In the genomic region with DNA sequence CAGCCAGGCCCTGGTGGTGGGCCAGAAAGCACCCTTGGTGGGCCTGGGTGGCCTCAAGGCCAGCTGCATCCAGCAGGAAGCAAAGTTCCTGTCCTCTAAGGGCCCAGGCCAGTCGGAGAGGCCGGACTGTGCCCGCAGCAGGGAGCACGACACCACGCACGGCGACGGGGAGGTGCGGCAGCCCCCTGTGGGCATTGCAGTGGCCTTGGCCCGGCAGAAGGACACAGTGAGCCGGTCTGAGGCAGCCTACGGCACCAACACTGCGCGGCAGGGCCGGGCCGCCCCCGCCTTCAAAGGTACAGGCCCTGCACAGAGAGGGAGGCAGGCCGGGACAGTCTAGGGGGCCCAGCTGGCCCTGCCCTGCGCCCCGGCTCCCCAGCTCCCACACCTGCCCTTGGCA, we compare ENCODE assay signal across 16 cellular contexts.
"Had no signal": no experiment of that assay in that cellular context is flagged by ENCODE, and none has a peak within 500 bp of the region (broad histone marks: within the 10 kb centered on the region; RNA-seq: fewer than 3 reads in every experiment).

No MANE protein-coding gene starts in this region.

- H3K27ac ChIP-seq: coronary artery, dorsolateral prefrontal cortex, esophagus muscularis mucosa, foreskin keratinocyte, gastroesophageal sphincter, heart left ventricle, left lung, lower lobe of right lung had no signal

- H3K27me3 ChIP-seq: dorsolateral prefrontal cortex, esophagus muscularis mucosa, foreskin keratinocyte, gastroesophageal sphincter, heart left ventricle, left lung had no signal

- H3K9me3 ChIP-seq: esophagus muscularis mucosa, gastroesophageal sphincter, heart left ventricle, left lung, lower lobe of right lung had no signal

- H3K4me1 ChIP-seq: foreskin keratinocyte, gastroesophageal sphincter, heart left ventricle, left lung, lower lobe of right lung had no signal

- DNase-seq: dermis blood vessel endothelial cell; dorsolateral prefrontal cortex; effector CD4-positive, alpha-beta T cell; effector memory CD4-positive, alpha-beta T cell; foreskin keratinocyte; heart left ventricle; hippocampal formation; left cardiac atrium; left lung; left ventricle myocardium superior; lower lobe of right lung; mesendoderm; midbrain had no signal

- H3K4me3 ChIP-seq: coronary artery, dorsolateral prefrontal cortex, esophagus muscularis mucosa, gastroesophageal sphincter, heart left ventricle, left lung, lower lobe of right lung had no signal

- ATAC-seq: foreskin keratinocyte, gastroesophageal sphincter, heart left ventricle, left cardiac atrium, left lung, left ventricle myocardium superior, lower lobe of right lung had no signal
